Comparison of ENCODE assay signal across 8 cellular contexts in the genomic region with DNA sequence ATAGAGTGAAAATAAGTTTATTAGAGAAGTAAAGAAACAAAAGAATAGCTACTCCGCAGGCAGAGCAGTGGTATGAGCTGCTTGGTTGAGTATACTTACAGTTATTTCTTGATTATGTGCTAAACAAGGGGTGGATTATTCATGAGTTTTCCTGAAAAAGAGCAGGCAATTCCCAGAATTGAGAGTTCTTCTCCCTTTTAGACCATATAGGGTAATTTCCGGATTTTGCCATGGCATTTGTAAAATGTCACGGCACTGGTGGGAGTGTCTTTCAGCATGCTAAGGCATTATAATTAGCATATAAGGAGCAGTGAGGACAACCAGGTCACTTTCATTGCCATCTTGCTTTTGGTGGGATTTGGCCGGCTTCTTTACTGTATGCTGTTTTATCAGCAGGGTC. TPM values are rescaled to one million over a fixed set of nuclear protein-coding genes. Genes with fewer than 3 reads are reported as not detected.
"Had no signal": no experiment of that assay in that cellular context is flagged by ENCODE, and none has a peak within 500 bp of the region (broad histone marks: within the 10 kb centered on the region; RNA-seq: fewer than 3 reads in every experiment).

No MANE protein-coding gene starts in this region.

- H3K9me3 ChIP-seq: HAP-1 had no signal

- H3K4me3 ChIP-seq: GM23248, HAP-1 had no signal

- H2AFZ ChIP-seq: GM23248 had no signal

- H3K36me3 ChIP-seq: HAP-1 had no signal

- ATAC-seq: HCT116 had no signal

- DNase-seq: GM23248, GOT3, H7, H9, HCEC 1CT, HFFc6 had no signal

- H3K4me3 Mint-ChIP-seq: H9, HFFc6 had no signal

- H3K4me1 ChIP-seq: HAP-1 had no signal

- H3K9ac ChIP-seq: GM23248 had no signal

- H3K27ac Mint-ChIP-seq: H9, HFFc6 had no signal

- H3K27ac ChIP-seq: GM23248 had no signal

RNA-seq across cellular contexts. Expression of gene GALNT17, which starts 25.7 kb away (rescaled TPM):
- total RNA-seq: GM23248, HFFc6 had no signal
- polyA plus RNA-seq: GM23248 had no signal
